ENCODE assay signal across 10 cellular contexts in genomic region chr1:192788184-192788583, GRCh38. TPM values are rescaled to one million over a fixed set of nuclear protein-coding genes. Genes with fewer than 3 reads are reported as not detected.
DNase-seq lines count a peak whose midpoint lies in the region; ATAC-seq and TF ChIP-seq lines count a peak whose summit lies in the region.
"Had no signal": no experiment of that assay in that cellular context is flagged by ENCODE, and none has a peak within 500 bp of the region (broad histone marks: within the 10 kb centered on the region; RNA-seq: fewer than 3 reads in every experiment).

No MANE protein-coding gene starts in this region.

- peaks cover 6% of the 10 kb centered on the region for H3K4me1 Mint-ChIP-seq in chondrocyte (ENCODE audit: low read depth)

- H3K4me3 ChIP-seq in AG09309 (ENCODE audit: control insufficient read depth, low read depth, low read length) = no peak overlapping the region

- TF ChIP-seq CTCF in AG09309 (IDR thresholded peaks at IDR 0.05; ENCODE audit: control insufficient read depth, insufficient read depth, low read depth, low read length, missing control alignments) (no peak), chondrocyte (IDR thresholded peaks at IDR 0.05) (no peak)

- H3K4me3 Mint-ChIP-seq in chondrocyte (ENCODE audit: unreplicated experiment) = no peak overlapping the region

- no peaks in the 10 kb centered on the region for H3K36me3 Mint-ChIP-seq in chondrocyte (ENCODE audit: low read depth)

- peak; percentile 46 for DNase-seq in AG09309 (ENCODE audit: low read depth)
- DNase-seq in MV-4-11 (lab: John Stamatoyannopoulos, UW) = peak; percentile 14
- DNase-seq in chondrocyte (ENCODE audit: low spot score) = no peak
- peak; percentile 45 for DNase-seq in medulla oblongata (ENCODE audit: extremely low spot score)
- no peak for DNase-seq in NCI-H748 treated with DMSO at 0.1 percent for 48 hours (lab: John Stamatoyannopoulos, UW)
- no peak for DNase-seq in activated CD4-positive, alpha-beta T cell treated with anti-CD3 and anti-CD28 coated beads, Interleukin-2, amount 50 U/mL, for 48 hours
- no peak for DNase-seq in LoVo (ENCODE audit: low spot score)
- DNase-seq: glutamatergic neuron, NCI-H1417 had no signal

- H3K27me3 Mint-ChIP-seq in chondrocyte (ENCODE audit: low read depth) = no peaks in the 10 kb centered on the region

- ATAC-seq in HG02571 (IDR thresholded peaks at IDR 0.05; ENCODE audit: unreplicated experiment) = no peak

- H3K9me3 Mint-ChIP-seq in chondrocyte (ENCODE audit: low read depth) = no peaks in the 10 kb centered on the region

- peak overlapping the region; percentile 59 for H3K27ac Mint-ChIP-seq in chondrocyte (ENCODE audit: unreplicated experiment)

RNA-seq across cellular contexts. Expression of gene RGS2, which starts 20.7 kb away (rescaled TPM):
- 22.0 to 42.9 TPM (median 22.8 TPM) in 3 replicates for total RNA-seq in chondrocyte

Comparison
In these comparisons a context has a peak if more than half of its experiments do, and no peak if none do; other contexts are left out.
1. DNase-seq: peak in AG09309 (single experiment), MV-4-11 (single experiment) and medulla oblongata (single experiment); none in chondrocyte (single experiment), NCI-H748 treated with DMSO at 0.1 percent for 48 hours (single experiment), activated CD4-positive, alpha-beta T cell treated with anti-CD3 and anti-CD28 coated beads, Interleukin-2, amount 50 U/mL, for 48 hours (0 of 2) and LoVo (single experiment).